ENCODE assay signal across 8 cellular contexts in the genomic region with DNA sequence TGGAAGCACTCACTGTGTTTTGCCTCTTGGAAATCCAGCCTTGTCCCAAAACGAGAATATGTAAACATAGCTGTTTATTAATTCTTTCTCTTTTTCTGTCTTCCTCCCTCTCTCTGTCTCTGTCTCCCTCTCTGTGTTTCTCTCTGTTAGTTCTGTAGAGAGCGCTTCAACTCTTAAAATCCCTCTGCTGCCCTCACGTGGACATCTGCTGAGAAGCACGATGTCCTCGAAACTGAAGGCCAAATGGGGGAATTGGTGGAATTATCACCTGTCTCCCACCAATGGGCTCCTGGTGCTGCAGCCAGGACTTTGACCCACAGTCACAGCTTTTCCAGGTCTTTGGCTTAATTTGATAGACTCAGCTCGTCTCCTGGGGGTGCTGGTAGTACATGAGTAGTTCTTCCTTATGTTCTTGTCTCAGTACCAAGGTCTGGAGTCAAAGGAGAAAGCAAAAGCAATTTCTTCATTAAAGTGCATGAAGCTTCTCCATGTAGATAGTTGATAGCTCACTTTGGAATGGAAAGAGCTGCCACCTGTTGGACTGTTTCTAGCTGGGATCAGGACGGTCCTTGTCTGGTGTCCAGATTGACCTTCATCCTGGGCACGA. TPM values are rescaled to one million over a fixed set of nuclear protein-coding genes. Genes with fewer than 3 reads are reported as not detected.
DNase-seq lines count a peak whose midpoint lies in the region; ATAC-seq and TF ChIP-seq lines count a peak whose summit lies in the region.

No MANE protein-coding gene starts in this region.

- no peaks in the 10 kb centered on the region for H3K27me3 Mint-ChIP-seq in CD8-positive, alpha-beta memory T cell
- peaks cover 21% of the 10 kb centered on the region for H3K27me3 Mint-ChIP-seq in activated T-cell treated with anti-CD3 and anti-CD28 coated beads, Interleukin-2, amount 50 U/mL, for 72 hours (ENCODE audit: low read depth)
- H3K27me3 Mint-ChIP-seq in neural progenitor cell (ENCODE audit: insufficient read depth, low read depth), result peaks cover 2% of the 10 kb centered on the region

- H3F3A ChIP-seq in neural progenitor cell (ENCODE audit: low read depth), result no peaks in the 10 kb centered on the region

- peak; percentile 66 for ATAC-seq in GM21390 (IDR thresholded peaks at IDR 0.05; ENCODE audit: unreplicated experiment)
- ATAC-seq in activated T-cell treated with anti-CD3 and anti-CD28 coated beads, Interleukin-2, amount 50 U/mL, for 72 hours (replicated peaks in 1 of 2), result peak; percentile 71 to 75

- POLR2A ChIA-PET in CD8-positive, alpha-beta memory T cell (lab: Charles Lee), result interaction anchor here (1.0 to 1.4 kb wide), 2 partner anchors 72 to 160 kb away, joined by 3 to 6 read pairs; a partner anchor contains a TSS

- H3K27me3 ChIP-seq in CD8-positive, alpha-beta memory T cell (ENCODE audit: insufficient read depth, low read length, poor library complexity, severe bottlenecking), result no peaks in the 10 kb centered on the region
- H3K27me3 ChIP-seq in neural progenitor cell (no peaks in the 10 kb centered on the region), stomach (no peaks in the 10 kb centered on the region)

- intact Hi-C loops in stomach (cut with DNase I; ENCODE audit: low total_unique reads), result loop anchor here (10.0 kb wide), 1 partner anchor 244 kb away; no protein-coding TSS in a partner anchor

- no peak overlapping the region for H3K9ac ChIP-seq in neural progenitor cell

- peaks cover 17% of the 10 kb centered on the region for H3K4me1 ChIP-seq in CD8-positive, alpha-beta memory T cell (ENCODE audit: insufficient read depth, low read length)
- H3K4me1 ChIP-seq in neural progenitor cell (no peaks in the 10 kb centered on the region), stomach (peaks cover 0 to 29% (median 16%) of the 10 kb centered on the region in 4 donors)

- no peak overlapping the region for H3K27ac ChIP-seq in CD8-positive, alpha-beta memory T cell (ENCODE audit: low read depth, low read length)
- no peak overlapping the region for H3K27ac ChIP-seq in neural progenitor cell
- no peak overlapping the region for H3K27ac ChIP-seq in stomach

- no peak for TF ChIP-seq POLR2A in stomach (IDR thresholded peaks at IDR 0.05)

- no peak overlapping the region for H3K4me2 ChIP-seq in neural progenitor cell

- no peak overlapping the region for H3K4me3 ChIP-seq in CD8-positive, alpha-beta memory T cell (ENCODE audit: low read length)
- H3K4me3 ChIP-seq in neural progenitor cell (no peak overlapping the region), stomach (no peak overlapping the region)

- no peaks in the 10 kb centered on the region for H3K79me2 ChIP-seq in neural progenitor cell (ENCODE audit: low read depth)

- H3K4me3 Mint-ChIP-seq in CD8-positive, alpha-beta memory T cell, result peak overlapping the region in 6 of 7 donors; percentile 3 to 73 (median 26)
- peak overlapping the region; percentile 70 to 85 for H3K4me3 Mint-ChIP-seq in activated T-cell treated with anti-CD3 and anti-CD28 coated beads, Interleukin-2, amount 50 U/mL, for 72 hours
- no peak overlapping the region for H3K4me3 Mint-ChIP-seq in neural progenitor cell

- CTCF ChIA-PET in CD8-positive, alpha-beta memory T cell (lab: Charles Lee), result interaction anchor here (0.6 to 4.9 kb wide), 49 partner anchors 8 to 374 kb away, joined by 3 to 38 read pairs (median 4); a partner anchor contains a TSS

- H3K36me3 ChIP-seq in CD8-positive, alpha-beta memory T cell (ENCODE audit: insufficient read depth, low read length), result no peaks in the 10 kb centered on the region
- H3K36me3 ChIP-seq in neural progenitor cell, result no peaks in the 10 kb centered on the region
- no peaks in the 10 kb centered on the region for H3K36me3 ChIP-seq in stomach

- peak overlapping the region in 7 of 8 donors; percentile 9 to 76 (median 61) for H3K27ac Mint-ChIP-seq in CD8-positive, alpha-beta memory T cell
- peak overlapping the region; percentile 74 for H3K27ac Mint-ChIP-seq in activated T-cell treated with anti-CD3 and anti-CD28 coated beads, Interleukin-2, amount 50 U/mL, for 72 hours
- no peak overlapping the region for H3K27ac Mint-ChIP-seq in neural progenitor cell

- H4K20me1 ChIP-seq in neural progenitor cell (ENCODE audit: low read depth), result no peaks in the 10 kb centered on the region

- no peaks in the 10 kb centered on the region for H3K9me3 ChIP-seq in CD8-positive, alpha-beta memory T cell (ENCODE audit: low read length)
- H3K9me3 ChIP-seq in neural progenitor cell (ENCODE audit: low read depth) (no peaks in the 10 kb centered on the region), stomach (no peaks in the 10 kb centered on the region)

- H3K4me1 Mint-ChIP-seq in CD8-positive, alpha-beta memory T cell, result peaks cover 26 to 47% (median 40%) of the 10 kb centered on the region in 3 donors
- H3K4me1 Mint-ChIP-seq in activated T-cell treated with anti-CD3 and anti-CD28 coated beads, Interleukin-2, amount 50 U/mL, for 72 hours (ENCODE audit: low read depth), result peaks cover 61% of the 10 kb centered on the region
- no peaks in the 10 kb centered on the region for H3K4me1 Mint-ChIP-seq in neural progenitor cell

- H3K9me3 Mint-ChIP-seq in CD8-positive, alpha-beta memory T cell, result no peaks in the 10 kb centered on the region
- H3K9me3 Mint-ChIP-seq in activated T-cell treated with anti-CD3 and anti-CD28 coated beads, Interleukin-2, amount 50 U/mL, for 72 hours, result no peaks in the 10 kb centered on the region
- no peaks in the 10 kb centered on the region for H3K9me3 Mint-ChIP-seq in neural progenitor cell

- WGBS in stomach, 5 donors, result 19 to 23% (median 21%) methylated on average over 8 of the region's 8 CpGs

- H2AFZ ChIP-seq in neural progenitor cell (replicated peaks), result peak overlapping the region; percentile 47

- DNase-seq in CD8-positive, alpha-beta memory T cell, result peak; percentile 66 to 86 (median 69)
- peak; percentile 85 to 92 for DNase-seq in Kasumi-1 (lab: John Stamatoyannopoulos, UW)
- DNase-seq in RKO (ENCODE audit: low spot score), result peak; percentile 71
- DNase-seq in activated T-cell treated with anti-CD3 and anti-CD28 coated beads, Interleukin-2, amount 50 U/mL, for 72 hours, result peak; percentile 84
- peak; percentile 79 for DNase-seq in fibroblast of peridontal ligament (ENCODE audit: extremely low read depth)
- DNase-seq in neural progenitor cell (ENCODE audit: low spot score), result peak; percentile 89
- peak; percentile 86 for DNase-seq in stomach

- H3K36me3 Mint-ChIP-seq in CD8-positive, alpha-beta memory T cell, result peaks cover 0 to 3% (median 0%) of the 10 kb centered on the region in 3 donors
- H3K36me3 Mint-ChIP-seq in activated T-cell treated with anti-CD3 and anti-CD28 coated beads, Interleukin-2, amount 50 U/mL, for 72 hours (ENCODE audit: insufficient read depth in 2 of 2), result no peaks in the 10 kb centered on the region
- no peaks in the 10 kb centered on the region for H3K36me3 Mint-ChIP-seq in neural progenitor cell

- TF ChIP-seq EP300 in stomach (IDR thresholded peaks at IDR 0.05), result no peak

- peak; percentile 83 for TF ChIP-seq CTCF in neural progenitor cell (IDR thresholded peaks at IDR 0.05)
- TF ChIP-seq CTCF in stomach (IDR thresholded peaks at IDR 0.05), result peak in 5 of 7 experiments; percentile 56 to 81 (median 69)

RNA-seq across cellular contexts. Expression of a gene that starts 5.5 kb away (rescaled TPM):
- total RNA-seq in CD8-positive, alpha-beta memory T cell, result under 1 TPM; 0.13 to 0.22 TPM
- 0.63 TPM for polyA plus RNA-seq in CD8-positive, alpha-beta memory T cell
- total RNA-seq in activated T-cell treated with anti-CD3 and anti-CD28 coated beads, Interleukin-2, amount 50 U/mL, for 72 hours, result 1 to 10 TPM; 2.8 to 3.3 TPM
- total RNA-seq in neural progenitor cell (ENCODE audit: low replicate concordance), result not detected in 2 replicates
- 1 to 10 TPM in 1 of 5 donors, not detected in 4; 1.1 TPM for total RNA-seq in stomach
- polyA plus RNA-seq in stomach, result 10 to 100 TPM in 1 of 3 donors, under 1 TPM in 1, not detected in 1; 0.46 to 50.8 TPM
